25 cellular contexts compared by ENCODE assay signal in the genomic region with DNA sequence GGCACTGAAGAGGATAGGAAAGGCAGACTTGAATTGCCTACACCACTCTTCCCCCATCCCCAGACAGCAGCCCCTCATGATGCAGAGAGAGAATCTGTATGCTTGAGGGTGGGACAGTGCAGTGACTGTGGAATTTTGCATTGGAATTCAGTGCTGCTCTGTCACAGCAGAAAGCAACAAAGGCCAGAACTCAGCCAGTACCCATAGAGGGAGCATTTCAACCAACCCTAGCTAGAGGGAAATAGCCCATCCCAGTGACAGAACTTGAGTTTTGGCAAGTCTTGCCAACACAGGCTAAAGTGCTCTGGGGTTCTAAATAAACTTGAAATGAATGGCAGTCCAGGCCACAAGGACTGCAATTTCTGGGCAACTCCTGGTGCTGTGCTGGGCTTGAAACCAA.
DNase-seq lines count a peak whose midpoint lies in the region; ATAC-seq, FAIRE-seq and TF ChIP-seq lines count a peak whose summit lies in the region.
"Had no signal": no experiment of that assay in that cellular context is flagged by ENCODE, and none has a peak within 500 bp of the region (broad histone marks: within the 10 kb centered on the region; RNA-seq: fewer than 3 reads in every experiment).

No MANE protein-coding gene starts in this region.

- H3K79me2 ChIP-seq in H9 (ENCODE audit: insufficient read depth, low read length): no peaks in the 10 kb centered on the region

- no peak overlapping the region for H3K56ac ChIP-seq in H9 (ENCODE audit: insufficient read length, low read depth, low read length)

- H3K79me1 ChIP-seq in H9 (ENCODE audit: insufficient read depth, low read depth, low read length, poor library complexity, severe bottlenecking): no peaks in the 10 kb centered on the region

- H3K27ac ChIP-seq in H9 (ENCODE audit: insufficient read length, low read depth, low read length): no peak overlapping the region
- H3K27ac ChIP-seq: pancreas, sigmoid colon, WERI-Rb-1 had no signal

- H3K36me3 Mint-ChIP-seq in H9 (ENCODE audit: insufficient read depth in 1 of 3, low read depth in 3 of 3): no peaks in the 10 kb centered on the region
- H3K36me3 Mint-ChIP-seq: activated naive CD4-positive, alpha-beta T cell treated with anti-CD3 and anti-CD28 coated beads, Interleukin-2, amount 10 ng/mL, durations not matched to agents 7 days and 5 days; CD4-positive, alpha-beta memory T cell; immature natural killer cell had no signal

- H3K23ac ChIP-seq in H9 (ENCODE audit: insufficient read length, low read depth, low read length): no peak overlapping the region

- ATAC-seq in GM21619 (IDR thresholded peaks at IDR 0.05; ENCODE audit: unreplicated experiment): no peak
- ATAC-seq: pancreas; stimulated activated naive B cell treated with anti-CD40 and anti-IgM and Interleukin-4, amounts not matched to agents 10 μg/mL and 1 μg/mL and 100 μg/mL, for 72 hours had no signal

- no peak overlapping the region for H3K14ac ChIP-seq in H9 (ENCODE audit: insufficient read depth, low read length)

- no peaks in the 10 kb centered on the region for H3K23me2 ChIP-seq in H9 (ENCODE audit: insufficient read length, low read depth, low read length, poor library complexity, severe bottlenecking)

- H3K36me3 ChIP-seq in bronchial epithelial cell (ENCODE audit: control insufficient read depth, insufficient read depth, low read length): no peaks in the 10 kb centered on the region
- H3K36me3 ChIP-seq: MG63, pancreas, sigmoid colon, WERI-Rb-1 had no signal

- H2BK15ac ChIP-seq in H9 (ENCODE audit: low read depth, low read length): no peak overlapping the region

- no peak overlapping the region for H2BK120ac ChIP-seq in H9 (ENCODE audit: low read depth, low read length, poor library complexity, severe bottlenecking)

- no peak overlapping the region for H3K9ac ChIP-seq in H9 (ENCODE audit: extremely low read depth, insufficient read length, low read length)

- no peaks in the 10 kb centered on the region for H4K20me1 ChIP-seq in H9 (ENCODE audit: control insufficient read depth, insufficient read depth, insufficient read length)

- no peak overlapping the region for H4K5ac ChIP-seq in H9 (ENCODE audit: insufficient read length, low read depth, low read length)

- no peaks in the 10 kb centered on the region for H3K27me3 Mint-ChIP-seq in H9 (ENCODE audit: low read depth)

- H3K4me3 Mint-ChIP-seq in H9: no peak overlapping the region
- H3K4me3 Mint-ChIP-seq: activated CD4-positive, alpha-beta memory T cell treated with anti-CD3 and anti-CD28 coated beads for 36 hours; activated naive CD4-positive, alpha-beta T cell treated with anti-CD3 and anti-CD28 coated beads, Interleukin-2, amount 10 ng/mL, durations not matched to agents 7 days and 5 days; CD4-positive, alpha-beta memory T cell; dendritic cell treated with granulocyte-macrophage colony-stimulating factor and Interleukin-4, amounts not matched to agents 40 ng/mL and 50 ng/mL, for 4 days; immature natural killer cell; stimulated activated naive B cell treated with anti-CD40 and anti-IgM and Interleukin-4, amounts not matched to agents 10 μg/mL and 1 μg/mL and 100 μg/mL, for 72 hours had no signal

- H3K4me2 ChIP-seq in H9 (ENCODE audit: insufficient read depth, insufficient read length, low read length): no peak overlapping the region

- H4K8ac ChIP-seq in H9 (replicated peaks; ENCODE audit: insufficient read length, low read depth, low read length): no peak overlapping the region

- H2AFZ ChIP-seq in H9 (ENCODE audit: low read length): no peak overlapping the region

- peak; percentile 29 for DNase-seq in AG08395 (ENCODE audit: low spot score)
- DNase-seq in H9: peak; percentile 56
- DNase-seq in bronchial epithelial cell (ENCODE audit: low read depth): no peak
- peak; percentile 14 for DNase-seq in iPS-NIHi11 (ENCODE audit: low spot score)
- no peak for DNase-seq in dedifferentiated amniotic fluid mesenchymal stem cell (ENCODE audit: extremely low spot score)
- no peak for DNase-seq in HEK293T (ENCODE audit: extremely low spot score)
- DNase-seq in DMS114 treated with DMSO at 0.1 percent for 48 hours (lab: John Stamatoyannopoulos, UW; ENCODE audit: unreplicated experiment): no peak
- DNase-seq: activated CD4-positive, alpha-beta memory T cell treated with anti-CD3 and anti-CD28 coated beads for 36 hours; activated naive CD4-positive, alpha-beta T cell treated with anti-CD3 and anti-CD28 coated beads, Interleukin-2, amount 10 ng/mL, durations not matched to agents 7 days and 5 days; CD4-positive, alpha-beta memory T cell; DMS53; immature natural killer cell; mammary epithelial cell; MG63; NCI-H1436 treated with DMSO at 0.1 percent for 48 hours; NCI-H2171; pancreas; SIG-M5; sigmoid colon; stimulated activated naive B cell treated with anti-CD40 and anti-IgM and Interleukin-4, amounts not matched to agents 10 μg/mL and 1 μg/mL and 100 μg/mL, for 72 hours; T-helper 2 cell; WERI-Rb-1 had no signal

- CTCF ChIA-PET in HEK293T (lab: Yijun Ruan, JAX): no interaction called here

- H3K4ac ChIP-seq in H9 (ENCODE audit: low read depth, low read length): no peak overlapping the region

- H3T11ph ChIP-seq in H9 (ENCODE audit: low read length): no peak overlapping the region

- H2BK12ac ChIP-seq in H9 (ENCODE audit: insufficient read length, low read depth, low read length): no peak overlapping the region

- TF ChIP-seq CTCF in H9 (conservative IDR thresholded peaks at IDR 0.05) (peak; percentile 35; the same call in 1 of the 3 replicates), bronchial epithelial cell (IDR thresholded peaks at IDR 0.05; ENCODE audit: insufficient read depth, low read length, severe bottlenecking) (no peak)

- no peak overlapping the region for H4K91ac ChIP-seq in H9 (ENCODE audit: insufficient read length, low read depth, low read length)

- POLR2A ChIA-PET in HEK293T (lab: Yijun Ruan, JAX): no interaction called here

- H3K27ac Mint-ChIP-seq in H9: no peak overlapping the region
- H3K27ac Mint-ChIP-seq: activated CD4-positive, alpha-beta memory T cell treated with anti-CD3 and anti-CD28 coated beads for 36 hours; activated naive CD4-positive, alpha-beta T cell treated with anti-CD3 and anti-CD28 coated beads, Interleukin-2, amount 10 ng/mL, durations not matched to agents 7 days and 5 days; CD4-positive, alpha-beta memory T cell; dendritic cell treated with granulocyte-macrophage colony-stimulating factor and Interleukin-4, amounts not matched to agents 40 ng/mL and 50 ng/mL, for 4 days; immature natural killer cell; stimulated activated naive B cell treated with anti-CD40 and anti-IgM and Interleukin-4, amounts not matched to agents 10 μg/mL and 1 μg/mL and 100 μg/mL, for 72 hours had no signal

- no peaks in the 10 kb centered on the region for H3K27me3 ChIP-seq in H9 (ENCODE audit: insufficient read depth, low read length)
- no peaks in the 10 kb centered on the region for H3K27me3 ChIP-seq in bronchial epithelial cell (ENCODE audit: control insufficient read depth, insufficient read depth, low read length)
- H3K27me3 ChIP-seq: MG63, pancreas, sigmoid colon had no signal

- no peak overlapping the region for H3K18ac ChIP-seq in H9 (ENCODE audit: insufficient read length, low read depth, low read length)

- H2BK5ac ChIP-seq in H9 (ENCODE audit: insufficient read length, low read length): no peak overlapping the region

- no peak overlapping the region for H3K4me3 ChIP-seq in bronchial epithelial cell (ENCODE audit: low read depth, low read length)
- H3K4me3 ChIP-seq: MG63, pancreas, sigmoid colon had no signal

- no peaks in the 10 kb centered on the region for H3K4me1 Mint-ChIP-seq in H9
- H3K4me1 Mint-ChIP-seq: activated naive CD4-positive, alpha-beta T cell treated with anti-CD3 and anti-CD28 coated beads, Interleukin-2, amount 10 ng/mL, durations not matched to agents 7 days and 5 days; CD4-positive, alpha-beta memory T cell; immature natural killer cell; stimulated activated naive B cell treated with anti-CD40 and anti-IgM and Interleukin-4, amounts not matched to agents 10 μg/mL and 1 μg/mL and 100 μg/mL, for 72 hours had no signal

- H3K9me3 Mint-ChIP-seq in H9: peaks cover 2 to 4% of the 10 kb centered on the region in 2 experiments; a peak in 3 of 5 replicates
- H3K9me3 Mint-ChIP-seq: activated naive CD4-positive, alpha-beta T cell treated with anti-CD3 and anti-CD28 coated beads, Interleukin-2, amount 10 ng/mL, durations not matched to agents 7 days and 5 days had no signal

- no peak overlapping the region for H2BK20ac ChIP-seq in H9 (ENCODE audit: low read depth, low read length, poor library complexity, severe bottlenecking)

- FAIRE-seq in bronchial epithelial cell (lab: Jason Lieb, UNC): peak; percentile 83
- FAIRE-seq: astrocyte, pancreas had no signal

- no peaks in the 10 kb centered on the region for H3K4me1 ChIP-seq in H9 (ENCODE audit: insufficient read depth, low read length)
- H3K4me1 ChIP-seq: pancreas had no signal

- no peak overlapping the region for H2AK5ac ChIP-seq in H9 (ENCODE audit: insufficient read length, low read length)

- H3K9me3 ChIP-seq in H9 (ENCODE audit: control insufficient read depth, low read depth, low read length): no peaks in the 10 kb centered on the region
- H3K9me3 ChIP-seq: MG63, pancreas, sigmoid colon had no signal

TF ChIP-seq in HEK293T, 16 proteins besides CTCF, POLR2A, EP300 and RAD21:
- TF ChIP-seq NFRKB (IDR thresholded peaks at IDR 0.05) (no peak), FOXK2 (IDR thresholded peaks at IDR 0.05) (no peak), ELF4 (IDR thresholded peaks at IDR 0.05) (no peak), LEF1 (IDR thresholded peaks at IDR 0.05; ENCODE audit: borderline replicate concordance) (no peak), ZNF384 (IDR thresholded peaks at IDR 0.05) (no peak), SUZ12 (IDR thresholded peaks at IDR 0.05) (no peak), L3MBTL2 (conservative IDR thresholded peaks at IDR 0.05) (no peak), CTBP1 (IDR thresholded peaks at IDR 0.05; ENCODE audit: borderline replicate concordance) (no peak), FOXA1 (IDR thresholded peaks at IDR 0.05) (no peak), SP1 (IDR thresholded peaks at IDR 0.05) (no peak), BHLHE40 (IDR thresholded peaks at IDR 0.05; ENCODE audit: borderline replicate concordance) (no peak), FOXM1 (IDR thresholded peaks at IDR 0.05; ENCODE audit: borderline replicate concordance) (no peak), PKNOX1 (IDR thresholded peaks at IDR 0.05) (no peak), ARNT (IDR thresholded peaks at IDR 0.05) (no peak), TARDBP (IDR thresholded peaks at IDR 0.05) (no peak)

Comparison
In these comparisons a context has a peak if more than half of its experiments do, and no peak if none do; other contexts are left out.
1. DNase-seq: peak in AG08395 (single experiment), H9 (single experiment) and iPS-NIHi11 (single experiment); none in bronchial epithelial cell (single experiment), dedifferentiated amniotic fluid mesenchymal stem cell (single experiment), HEK293T (single experiment) and DMS114 treated with DMSO at 0.1 percent for 48 hours (single experiment).